ENCODE assay signal across 1 cellular context in the genomic region with DNA sequence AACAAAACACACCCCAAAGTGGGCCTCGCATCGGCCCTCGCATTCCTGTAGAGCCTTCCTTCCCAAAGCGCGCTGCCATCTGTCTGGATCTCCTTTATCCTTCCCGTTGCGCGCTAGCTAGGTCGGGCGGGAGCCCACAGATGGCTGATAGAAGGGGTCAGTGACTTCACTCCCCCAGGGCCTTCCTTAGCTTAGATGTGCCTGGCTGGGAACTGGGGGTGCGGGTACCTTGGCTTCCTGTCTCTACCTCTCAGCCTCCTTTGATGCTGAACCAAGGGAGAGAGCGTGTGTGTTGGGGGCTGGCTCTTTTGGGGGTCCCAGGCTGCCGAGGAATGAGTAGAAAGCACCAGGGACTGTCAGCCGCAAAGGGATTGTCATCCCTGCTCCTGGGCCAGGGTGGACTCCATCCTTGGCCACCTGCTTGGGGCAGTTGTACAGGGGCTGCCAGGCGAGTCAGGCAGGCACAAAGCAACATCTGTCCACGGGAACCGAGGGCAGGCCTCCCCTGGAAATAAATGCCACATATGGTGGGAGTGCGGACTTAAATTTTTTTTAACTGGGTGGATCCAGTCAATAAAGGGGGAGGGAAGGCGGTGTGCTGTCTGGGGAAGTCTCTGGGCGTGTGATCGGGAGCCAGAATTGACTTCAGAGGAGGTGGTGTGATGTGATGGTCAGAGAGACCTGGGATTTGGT.
TF ChIP-seq lines count a peak whose summit lies in the region.

No MANE protein-coding gene starts in this region.

TF ChIP-seq in HepG2, 621 proteins besides CTCF, POLR2A, EP300 and RAD21 (continued from another document):
- TF ChIP-seq TBX2 (CRISPR knock-in tag; IDR thresholded peaks at IDR 0.05; ENCODE audit: borderline replicate concordance) (0 out of 2 replicates have a peak, but pooled peaks have one; percentile 38), ZFYVE20 (CRISPR knock-in tag; IDR thresholded peaks at IDR 0.05; ENCODE audit: borderline replicate concordance, low read depth) (no peak), ZNF816 (CRISPR knock-in tag; IDR thresholded peaks at IDR 0.05; ENCODE audit: borderline replicate concordance) (no peak), ZNF567 (CRISPR knock-in tag; IDR thresholded peaks at IDR 0.05; ENCODE audit: borderline replicate concordance) (no peak)
- TF ChIP-seq, protein P1, sequence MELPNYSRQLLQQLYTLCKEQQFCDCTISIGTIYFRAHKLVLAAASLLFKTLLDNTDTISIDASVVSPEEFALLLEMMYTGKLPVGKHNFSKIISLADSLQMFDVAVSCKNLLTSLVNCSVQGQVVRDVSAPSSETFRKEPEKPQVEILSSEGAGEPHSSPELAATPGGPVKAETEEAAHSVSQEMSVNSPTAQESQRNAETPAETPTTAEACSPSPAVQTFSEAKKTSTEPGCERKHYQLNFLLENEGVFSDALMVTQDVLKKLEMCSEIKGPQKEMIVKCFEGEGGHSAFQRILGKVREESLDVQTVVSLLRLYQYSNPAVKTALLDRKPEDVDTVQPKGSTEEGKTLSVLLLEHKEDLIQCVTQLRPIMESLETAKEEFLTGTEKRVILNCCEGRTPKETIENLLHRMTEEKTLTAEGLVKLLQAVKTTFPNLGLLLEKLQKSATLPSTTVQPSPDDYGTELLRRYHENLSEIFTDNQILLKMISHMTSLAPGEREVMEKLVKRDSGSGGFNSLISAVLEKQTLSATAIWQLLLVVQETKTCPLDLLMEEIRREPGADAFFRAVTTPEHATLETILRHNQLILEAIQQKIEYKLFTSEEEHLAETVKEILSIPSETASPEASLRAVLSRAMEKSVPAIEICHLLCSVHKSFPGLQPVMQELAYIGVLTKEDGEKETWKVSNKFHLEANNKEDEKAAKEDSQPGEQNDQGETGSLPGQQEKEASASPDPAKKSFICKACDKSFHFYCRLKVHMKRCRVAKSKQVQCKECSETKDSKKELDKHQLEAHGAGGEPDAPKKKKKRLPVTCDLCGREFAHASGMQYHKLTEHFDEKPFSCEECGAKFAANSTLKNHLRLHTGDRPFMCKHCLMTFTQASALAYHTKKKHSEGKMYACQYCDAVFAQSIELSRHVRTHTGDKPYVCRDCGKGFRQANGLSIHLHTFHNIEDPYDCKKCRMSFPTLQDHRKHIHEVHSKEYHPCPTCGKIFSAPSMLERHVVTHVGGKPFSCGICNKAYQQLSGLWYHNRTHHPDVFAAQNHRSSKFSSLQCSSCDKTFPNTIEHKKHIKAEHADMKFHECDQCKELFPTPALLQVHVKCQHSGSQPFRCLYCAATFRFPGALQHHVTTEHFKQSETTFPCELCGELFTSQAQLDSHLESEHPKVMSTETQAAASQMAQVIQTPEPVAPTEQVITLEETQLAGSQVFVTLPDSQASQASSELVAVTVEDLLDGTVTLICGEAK (IDR thresholded peaks at IDR 0.05) = no peak
- TF ChIP-seq, protein P1 (CRISPR knock-in tag; IDR thresholded peaks at IDR 0.05) = peak; percentile 17; the same call in 1 of the 2 replicates
TF ChIP-seq in HepG2: peak in this region for 10.
